In the genomic region with DNA sequence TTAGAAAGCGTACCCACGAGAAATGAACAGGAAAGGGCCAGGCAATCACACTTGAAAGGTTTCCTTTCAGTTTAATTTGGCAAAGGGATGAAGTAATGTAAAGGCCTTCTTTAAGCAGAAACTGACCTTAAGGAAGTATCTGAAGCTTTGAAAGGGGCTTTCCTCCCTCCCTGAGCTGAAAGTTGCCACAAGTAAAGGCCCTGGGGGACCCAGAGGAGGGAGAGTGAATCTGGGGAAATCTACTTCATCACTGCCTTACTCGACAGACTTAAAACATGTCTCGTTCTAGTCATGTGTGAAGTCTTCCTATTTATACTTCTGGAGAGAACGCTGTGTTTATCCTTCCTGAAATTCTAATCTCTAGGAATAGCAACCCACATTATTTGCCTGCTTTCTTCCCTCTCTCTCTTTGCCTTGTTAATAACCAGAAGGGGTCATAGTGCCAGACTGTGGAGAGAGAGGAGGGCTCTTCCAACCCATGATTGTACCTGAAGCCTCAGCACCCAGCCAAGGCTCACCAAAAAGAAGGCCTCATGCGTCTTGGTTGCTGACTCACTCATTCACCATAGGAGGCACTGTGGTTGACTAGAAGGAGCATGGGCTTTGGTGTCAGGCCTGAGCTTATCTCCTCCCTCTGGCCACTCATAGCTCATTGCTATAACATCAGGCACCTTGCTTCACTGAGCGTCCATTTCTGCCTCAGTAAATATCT, we compare ENCODE assay signal across 9 cellular contexts. TPM values are rescaled to one million over a fixed set of nuclear protein-coding genes. Genes with fewer than 3 reads are reported as not detected.
DNase-seq lines count a peak whose midpoint lies in the region; ATAC-seq lines count a peak whose summit lies in the region.
"Had no signal": no experiment of that assay in that cellular context is flagged by ENCODE, and none has a peak within 500 bp of the region (broad histone marks: within the 10 kb centered on the region; RNA-seq: fewer than 3 reads in every experiment).

No MANE protein-coding gene starts in this region.

- H3K36me3 ChIP-seq in CD4-positive, alpha-beta memory T cell (ENCODE audit: insufficient read depth, low read length): peaks cover 6% of the 10 kb centered on the region

- no peak overlapping the region for H3K27ac ChIP-seq in CD4-positive, alpha-beta memory T cell (ENCODE audit: low read depth, low read length)

- no peak overlapping the region for H3K4me3 ChIP-seq in CD4-positive, alpha-beta memory T cell (ENCODE audit: low read length in 2 of 2)

- H3K27me3 ChIP-seq in CD4-positive, alpha-beta memory T cell (ENCODE audit: insufficient read depth, low read length): no peaks in the 10 kb centered on the region

- no peaks in the 10 kb centered on the region for H3K9me3 ChIP-seq in CD4-positive, alpha-beta memory T cell (ENCODE audit: control insufficient read depth in 1 of 2, low read length in 2 of 2)

- no peak overlapping the region for H3K4me3 Mint-ChIP-seq in CD4-positive, alpha-beta memory T cell

- no peaks in the 10 kb centered on the region for H3K27me3 Mint-ChIP-seq in CD4-positive, alpha-beta memory T cell

- intact Hi-C loops in CD4-positive, alpha-beta memory T cell (cut with micrococcal nuclease): no loop called here

- no peaks in the 10 kb centered on the region for H3K4me1 ChIP-seq in CD4-positive, alpha-beta memory T cell (ENCODE audit: insufficient read depth, low read length)

- H3K27ac Mint-ChIP-seq in CD4-positive, alpha-beta memory T cell: peak overlapping the region in 6 of 7 donors; percentile 6 to 60 (median 36)

- H3K36me3 Mint-ChIP-seq in CD4-positive, alpha-beta memory T cell: peaks cover 29 to 38% of the 10 kb centered on the region in 2 donors

- H3K4me1 Mint-ChIP-seq in CD4-positive, alpha-beta memory T cell: peaks cover 0 to 9% (median 0%) of the 10 kb centered on the region in 4 donors

- ATAC-seq in GM19023 (IDR thresholded peaks at IDR 0.05; ENCODE audit: unreplicated experiment) (peak; percentile 71), HG03565 (IDR thresholded peaks at IDR 0.05; ENCODE audit: unreplicated experiment) (peak; percentile 56)

- no peak for DNase-seq in CD4-positive, alpha-beta memory T cell
- DNase-seq in germinal center (ENCODE audit: low spot score) (peak; percentile 29), HT-29 (ENCODE audit: low spot score) (no peak), NCI-H524 (lab: John Stamatoyannopoulos, UW) (no peak)
- no peak for DNase-seq in effector CD4-positive, alpha-beta T cell
- DNase-seq in activated naive CD4-positive, alpha-beta T cell treated with anti-CD3 and anti-CD28 coated beads, Interleukin-2, amount 50 U/mL, for 16 hours: no peak
- DNase-seq: IMR-90 had no signal

- CTCF ChIA-PET in CD4-positive, alpha-beta memory T cell (lab: Charles Lee; ENCODE audit: partially characterized antibody): interaction anchor here (1.2 to 1.7 kb wide), 3 partner anchors 8 to 129 kb away, joined by 3 to 5 read pairs (median 4); no protein-coding TSS in a partner anchor

- no peaks in the 10 kb centered on the region for H3K9me3 Mint-ChIP-seq in CD4-positive, alpha-beta memory T cell

- POLR2A ChIA-PET in CD4-positive, alpha-beta memory T cell (lab: Charles Lee; ENCODE audit: partially characterized antibody): no interaction called here

RNA-seq across cellular contexts. Expression of a gene that starts 10.2 kb away (rescaled TPM):
- not detected for total RNA-seq in CD4-positive, alpha-beta memory T cell
- not detected for polyA plus RNA-seq in CD4-positive, alpha-beta memory T cell
- total RNA-seq in HT-29 (2014; rRNA removed; shearing (Covaris generic)): 1,024 and 1,115 TPM in 2 replicates
- total RNA-seq: IMR-90 had no signal
- polyA plus RNA-seq: IMR-90 had no signal

RNA-seq across cellular contexts. Expression of a gene that starts 19.4 kb away (rescaled TPM):
- 1 to 10 TPM; 5.2 to 5.4 TPM for total RNA-seq in CD4-positive, alpha-beta memory T cell
- polyA plus RNA-seq in CD4-positive, alpha-beta memory T cell: 1 to 10 TPM; 2.3 to 6.7 TPM
- total RNA-seq in HT-29 (2014; rRNA removed; shearing (Covaris generic)): 33.2 and 39.3 TPM in 2 replicates

RNA-seq across cellular contexts. Expression of a gene that starts 33.9 kb away (rescaled TPM):
- 10 to 100 TPM; 12.1 to 13.6 TPM for total RNA-seq in CD4-positive, alpha-beta memory T cell
- 10 to 100 TPM in 1 of 2 donors, 1 to 10 TPM in 1; 4.5 to 11.6 TPM for polyA plus RNA-seq in CD4-positive, alpha-beta memory T cell
- 8.2 and 8.9 TPM in 2 replicates for total RNA-seq in HT-29 (2014; rRNA removed; shearing (Covaris generic))

RNA-seq across cellular contexts. Expression of a gene that starts 38.5 kb away (rescaled TPM):
- 100 to 1,000 TPM; 112 to 116 TPM for total RNA-seq in CD4-positive, alpha-beta memory T cell
- 100 to 1,000 TPM; 147 to 176 TPM for polyA plus RNA-seq in CD4-positive, alpha-beta memory T cell
- total RNA-seq in HT-29 (2014; rRNA removed; shearing (Covaris generic)): 13.9 TPM in 2 replicates

Comparison
In these comparisons a context has a peak if more than half of its experiments do, and no peak if none do; other contexts are left out.
1. RNA of a gene that starts 10.2 kb away (total RNA-seq): 1,024 to 1,115 TPM in HT-29; not detected in CD4-positive, alpha-beta memory T cell; every median in the first group is over 1,000 times any median in the second.